ENCODE assay signal across 19 cellular contexts in genomic region chr3:179266701-179267211, GRCh38. TPM values are rescaled to one million over a fixed set of nuclear protein-coding genes. Genes with fewer than 3 reads are reported as not detected.
A peak's percentile ranks its signal among the peaks of the same experiment; 100 is the strongest.
DNase-seq lines count a peak whose midpoint lies in the region; ATAC-seq, FAIRE-seq and TF ChIP-seq lines count a peak whose summit lies in the region.
"Had no signal": no experiment of that assay in that cellular context is flagged by ENCODE, and none has a peak within 500 bp of the region (broad histone marks: within the 10 kb centered on the region; RNA-seq: fewer than 3 reads in every experiment).

No MANE protein-coding gene starts in this region.

- H3K4me1 ChIP-seq in OCI-LY1 (ENCODE audit: insufficient read depth, low read length, severe bottlenecking), result peaks cover 30% of the 10 kb centered on the region
- H3K4me1 ChIP-seq in esophagus muscularis mucosa, result peaks cover 0 to 8% (median 4%) of the 10 kb centered on the region in 4 donors
- no peaks in the 10 kb centered on the region for H3K4me1 ChIP-seq in aorta (ENCODE audit: control insufficient read depth in 1 of 2, insufficient read depth in 2 of 2, low read length in 2 of 2)
- peaks cover 0 to 2% of the 10 kb centered on the region in 2 donors for H3K4me1 ChIP-seq in small intestine (ENCODE audit: control insufficient read depth in 2 of 2, insufficient read depth in 1 of 2, low read depth in 1 of 2, low read length in 1 of 2)
- H3K4me1 ChIP-seq: colonic mucosa had no signal

- H3K4me3 ChIP-seq in OCI-LY1 (ENCODE audit: low read depth, low read length, poor library complexity, severe bottlenecking) (peak overlapping the region; percentile 58), esophagus muscularis mucosa (peak overlapping the region in 1 of 4 donors; percentile 28), aorta (ENCODE audit: low read length in 2 of 2) (no peak overlapping the region), small intestine (ENCODE audit: low read depth in 1 of 2, low read length in 2 of 2) (no peak overlapping the region)
- H3K4me3 ChIP-seq: colonic mucosa had no signal

- peak overlapping the region; percentile 6 for H2AFZ ChIP-seq in OCI-LY1 (ENCODE audit: low read length)

- H3K36me3 ChIP-seq in OCI-LY1 (ENCODE audit: insufficient read depth, low read length) (no peaks in the 10 kb centered on the region), esophagus muscularis mucosa (no peaks in the 10 kb centered on the region), aorta (ENCODE audit: control insufficient read depth in 1 of 2, insufficient read depth in 2 of 2, low read length in 1 of 2) (no peaks in the 10 kb centered on the region), small intestine (ENCODE audit: control insufficient read depth in 2 of 2, insufficient read depth in 2 of 2, low read length in 2 of 2) (no peaks in the 10 kb centered on the region)
- H3K36me3 ChIP-seq: brain microvascular endothelial cell, colonic mucosa had no signal

- no peak for FAIRE-seq in small intestine (lab: Jason Lieb, UNC)
- FAIRE-seq: GM18507 had no signal

- no peaks in the 10 kb centered on the region for H3K36me3 Mint-ChIP-seq in mesothelial cell of epicardium

- H3K27ac Mint-ChIP-seq in mesothelial cell of epicardium, result no peak overlapping the region
- H3K27ac Mint-ChIP-seq: activated naive CD8-positive, alpha-beta T cell treated with anti-CD3 and anti-CD28 coated beads, Interleukin-2, amount 50 U/mL, for 24 hours had no signal

- TF ChIP-seq POLR2A in esophagus muscularis mucosa (IDR thresholded peaks at IDR 0.05; ENCODE audit: low read depth), result no peak

- no peaks in the 10 kb centered on the region for H3K27me3 Mint-ChIP-seq in mesothelial cell of epicardium (ENCODE audit: low read depth)

- WGBS in esophagus muscularis mucosa, result 74% methylated on average over 16 of the region's 21 CpGs
- 77 to 81% methylated on average over 21 of the region's 21 CpGs for WGBS in aorta, 2 donors
- 72 to 87% (median 72%) methylated on average over 21 of the region's 21 CpGs for WGBS in small intestine, 3 donors

- peaks cover 4% of the 10 kb centered on the region for H3K4me1 Mint-ChIP-seq in mesothelial cell of epicardium

- H3F3A ChIP-seq in OCI-LY1 (ENCODE audit: insufficient read depth, low read length), result no peaks in the 10 kb centered on the region

- intact Hi-C loops in esophagus muscularis mucosa (cut with DNase I) (no loop called here), aorta (cut with DNase I) (no loop called here)

- no peaks in the 10 kb centered on the region for H3K27me3 ChIP-seq in OCI-LY1 (ENCODE audit: insufficient read depth, low read length)
- H3K27me3 ChIP-seq in esophagus muscularis mucosa, result no peaks in the 10 kb centered on the region
- no peaks in the 10 kb centered on the region for H3K27me3 ChIP-seq in aorta (ENCODE audit: control insufficient read depth in 1 of 2, insufficient read depth in 2 of 2, low read length in 1 of 2)
- H3K27me3 ChIP-seq in small intestine (ENCODE audit: control insufficient read depth in 2 of 2, insufficient read depth in 2 of 2, low read length in 2 of 2), result no peaks in the 10 kb centered on the region
- H3K27me3 ChIP-seq: brain microvascular endothelial cell, colonic mucosa had no signal

- H3K4me2 ChIP-seq in OCI-LY1 (ENCODE audit: low read length), result peak overlapping the region; percentile 84
- H3K4me2 ChIP-seq: SK-N-SH had no signal

- H3K9ac ChIP-seq in OCI-LY1 (ENCODE audit: low read length), result peak overlapping the region; percentile 57
- H3K9ac ChIP-seq: SK-N-SH had no signal

- TF ChIP-seq EP300 in esophagus muscularis mucosa (IDR thresholded peaks at IDR 0.05), result no peak

- peak overlapping the region; percentile 50 for H3K27ac ChIP-seq in OCI-LY1 (ENCODE audit: low read depth, low read length, poor library complexity, severe bottlenecking)
- H3K27ac ChIP-seq in esophagus muscularis mucosa (replicated peaks in 1 of 4), result no peak overlapping the region
- no peak overlapping the region for H3K27ac ChIP-seq in aorta (ENCODE audit: low read depth in 1 of 2, low read length in 2 of 2)
- no peak overlapping the region for H3K27ac ChIP-seq in small intestine (ENCODE audit: low read depth in 1 of 2, low read length in 1 of 2)
- H3K27ac ChIP-seq: brain microvascular endothelial cell, colonic mucosa had no signal

- H3K4me3 Mint-ChIP-seq in mesothelial cell of epicardium, result no peak overlapping the region
- H3K4me3 Mint-ChIP-seq: activated naive CD8-positive, alpha-beta T cell treated with anti-CD3 and anti-CD28 coated beads, Interleukin-2, amount 50 U/mL, for 24 hours had no signal

- no peaks in the 10 kb centered on the region for H4K20me1 ChIP-seq in OCI-LY1 (ENCODE audit: insufficient read depth, low read length)

- no peaks in the 10 kb centered on the region for H3K9me2 ChIP-seq in OCI-LY1 (ENCODE audit: low read depth, low read length)
- H3K9me2 ChIP-seq: SK-N-SH had no signal

- no peaks in the 10 kb centered on the region for H3K9me3 ChIP-seq in OCI-LY1 (ENCODE audit: low read length)
- no peaks in the 10 kb centered on the region for H3K9me3 ChIP-seq in esophagus muscularis mucosa
- H3K9me3 ChIP-seq in aorta (ENCODE audit: control insufficient read depth, low read length), result no peaks in the 10 kb centered on the region
- no peaks in the 10 kb centered on the region for H3K9me3 ChIP-seq in small intestine (ENCODE audit: control insufficient read depth, low read depth)
- H3K9me3 ChIP-seq: colonic mucosa, SK-N-SH had no signal

- no peaks in the 10 kb centered on the region for H3K79me2 ChIP-seq in OCI-LY1 (ENCODE audit: insufficient read depth, low read length)

- no peak for ATAC-seq in aorta (ENCODE audit: low FRiP score)

- in situ Hi-C loops in KBM-7 (cut with MboI; ENCODE audit: low pct_unique_long_range_greater_than_20kb, low sequenced_read_pairs), result no loop called here

- H3K9me3 Mint-ChIP-seq in mesothelial cell of epicardium, result no peaks in the 10 kb centered on the region
- H3K9me3 Mint-ChIP-seq: activated naive CD8-positive, alpha-beta T cell treated with anti-CD3 and anti-CD28 coated beads, Interleukin-2, amount 50 U/mL, for 24 hours had no signal

- TF ChIP-seq CTCF in OCI-LY1 (IDR thresholded peaks at IDR 0.05; ENCODE audit: low read length) (no peak), esophagus muscularis mucosa (IDR thresholded peaks at IDR 0.05) (no peak), mesothelial cell of epicardium (IDR thresholded peaks at IDR 0.05; ENCODE audit: unreplicated experiment) (no peak)

- DNase-seq in KBM-7 (peak; percentile 67), esophagus muscularis mucosa (ENCODE audit: extremely low spot score) (peak; percentile 79), pulmonary artery endothelial cell (ENCODE audit: low read depth, low spot score) (peak; percentile 17), aorta (no peak), mesothelial cell of epicardium (ENCODE audit: low spot score in 2 of 2, unreplicated experiment in 2 of 2) (no peak), small intestine (no peak)
- DNase-seq: activated CD4-positive, alpha-beta T cell treated with anti-CD3 and anti-CD28 coated beads for 48 hours; activated naive CD8-positive, alpha-beta T cell treated with anti-CD3 and anti-CD28 coated beads, Interleukin-2, amount 50 U/mL, for 24 hours; brain microvascular endothelial cell; colonic mucosa; DND-41; Kasumi-1; kidney glomerular epithelial cell; NCI-H1105 treated with DMSO at 0.1 percent for 48 hours; NCI-H774; retina; SK-N-SH had no signal

RNA-seq across cellular contexts. Expression of gene KCNMB3, which starts 15.8 kb away (rescaled TPM):
- total RNA-seq in esophagus muscularis mucosa (1 to 10 TPM; 1.3 to 4.1 (median 2.9) TPM), pulmonary artery endothelial cell (0.46 and 1.4 TPM in 2 replicates), aorta (1 to 10 TPM; 3.6 to 6.2 TPM), mesothelial cell of epicardium (4.1 to 5.2 TPM (median 4.9 TPM) in 3 replicates)
- polyA plus RNA-seq in aorta (1 to 10 TPM; 2.5 to 4.4 TPM), small intestine (1 to 10 TPM in 2 of 3 donors, under 1 TPM in 1; 0.27 to 1.6 (median 1.5) TPM)

RNA-seq across cellular contexts. Expression of gene ZNF639, which starts 56.1 kb away (rescaled TPM):
- total RNA-seq in esophagus muscularis mucosa, result 10 to 100 TPM; 50.0 to 78.2 (median 58.8) TPM
- 47.3 and 50.6 TPM in 2 replicates for total RNA-seq in pulmonary artery endothelial cell
- total RNA-seq in aorta, result 10 to 100 TPM; 36.9 to 40.0 TPM
- 10 to 100 TPM; 22.5 to 30.2 TPM for polyA plus RNA-seq in aorta
- 38.8 to 40.6 TPM (median 40.2 TPM) in 3 replicates for total RNA-seq in mesothelial cell of epicardium
- 10 to 100 TPM; 14.3 to 19.9 (median 15.4) TPM for polyA plus RNA-seq in small intestine

Comparison
In these comparisons a context has a peak if more than half of its experiments do, and no peak if none do; other contexts are left out.
1. DNase-seq: peak in KBM-7 (single experiment), esophagus muscularis mucosa (single experiment) and pulmonary artery endothelial cell (single experiment); none in aorta (0 of 2), mesothelial cell of epicardium (0 of 2) and small intestine (single experiment).